In genomic region chr22:20957118-20957690, GRCh38 we compare ENCODE assay signal across 1 cellular context.
TF ChIP-seq lines count a peak whose summit lies in the region.

No MANE protein-coding gene starts in this region.

TF ChIP-seq in HepG2, 621 proteins besides CTCF, POLR2A, EP300 and RAD21 (continued from another document and continues in another):
- TF ChIP-seq ZBTB33 (CRISPR knock-in tag; IDR thresholded peaks at IDR 0.05) (no peak), PLRG1 (conservative IDR thresholded peaks at IDR 0.05) (no peak), RFXANK (CRISPR knock-in tag; IDR thresholded peaks at IDR 0.05) (no peak), TARDBP (CRISPR knock-in tag; IDR thresholded peaks at IDR 0.05) (peak; percentile 59), JUND (CRISPR knock-in tag; IDR thresholded peaks at IDR 0.05) (no peak), CBX1 (IDR thresholded peaks at IDR 0.05; ENCODE audit: low read depth) (no peak), ZNF446 (CRISPR knock-in tag; IDR thresholded peaks at IDR 0.05) (0 out of 2 replicates have a peak, but pooled peaks have one; percentile 65), ZNF746 (CRISPR knock-in tag; IDR thresholded peaks at IDR 0.05) (no peak), SMARCC2 (IDR thresholded peaks at IDR 0.05) (no peak), GLI4 (CRISPR knock-in tag; IDR thresholded peaks at IDR 0.05; ENCODE audit: borderline replicate concordance) (no peak), MAFK (conservative IDR thresholded peaks at IDR 0.05 in 1 of 2, IDR thresholded peaks at IDR 0.05 in 1 of 2; ENCODE audit: low read length in 2 of 2) (no peak), GZF1 (CRISPR knock-in tag; IDR thresholded peaks at IDR 0.05) (no peak), ZBTB8A (CRISPR knock-in tag; IDR thresholded peaks at IDR 0.05; ENCODE audit: borderline replicate concordance, low read depth) (no peak), THYN1 (CRISPR knock-in tag; IDR thresholded peaks at IDR 0.05; ENCODE audit: borderline replicate concordance, low read depth) (no peak), FOXO1 (CRISPR knock-in tag; IDR thresholded peaks at IDR 0.05) (no peak; the same call in 1 of the 2 replicates), KLF13 (CRISPR knock-in tag; IDR thresholded peaks at IDR 0.05) (no peak), GTF3A (CRISPR knock-in tag; conservative IDR thresholded peaks at IDR 0.05) (no peak), HDAC6 (IDR thresholded peaks at IDR 0.05; ENCODE audit: low read depth, low read length) (no peak), ZNF580 (CRISPR knock-in tag; IDR thresholded peaks at IDR 0.05; ENCODE audit: borderline replicate concordance, low read depth) (no peak; the same call in 1 of the 2 replicates), ZNF367 (CRISPR knock-in tag; IDR thresholded peaks at IDR 0.05; ENCODE audit: borderline replicate concordance) (no peak), NCOA1 (CRISPR knock-in tag; IDR thresholded peaks at IDR 0.05) (peak; percentile 65; the same call in 1 of the 2 replicates), ZNF547 (CRISPR knock-in tag; IDR thresholded peaks at IDR 0.05) (peak; percentile 54; the same call in 1 of the 2 replicates), PHF20 (CRISPR knock-in tag; IDR thresholded peaks at IDR 0.05) (peak; percentile 3; the same call in 1 of the 2 replicates), ZNF3 (CRISPR knock-in tag; IDR thresholded peaks at IDR 0.05) (no peak), MIER2 (CRISPR knock-in tag; IDR thresholded peaks at IDR 0.05) (no peak), ZNF180 (CRISPR knock-in tag; IDR thresholded peaks at IDR 0.05; ENCODE audit: borderline replicate concordance, low read depth) (0 out of 2 replicates have a peak, but pooled peaks have one; percentile 19), PCBP1 (IDR thresholded peaks at IDR 0.05; ENCODE audit: borderline replicate concordance, low read depth, low read length) (no peak), FUBP1 (CRISPR knock-in tag; IDR thresholded peaks at IDR 0.05; ENCODE audit: borderline replicate concordance) (no peak), CERS6 (CRISPR knock-in tag; IDR thresholded peaks at IDR 0.05) (no peak), ZNF225 (CRISPR knock-in tag; IDR thresholded peaks at IDR 0.05) (peak; percentile 57; the same call in 1 of the 2 replicates), PITX1 (CRISPR knock-in tag; IDR thresholded peaks at IDR 0.05) (no peak; the same call in 1 of the 2 replicates), MAX (IDR thresholded peaks at IDR 0.05) (0 out of 2 replicates have a peak, but pooled peaks have one; percentile 37), TOPORS (CRISPR knock-in tag; IDR thresholded peaks at IDR 0.05) (no peak), ZNF724P (CRISPR knock-in tag; IDR thresholded peaks at IDR 0.05; ENCODE audit: borderline replicate concordance) (peak; percentile 80; the same call in 1 of the 2 replicates), SIN3A (IDR thresholded peaks at IDR 0.05; ENCODE audit: borderline replicate concordance, low read depth, low read length) (no peak), FOXK2 (IDR thresholded peaks at IDR 0.05) (no peak), ISL2 (CRISPR knock-in tag; IDR thresholded peaks at IDR 0.05) (0 out of 2 replicates have a peak, but pooled peaks have one; percentile 36), GABPB1 (CRISPR knock-in tag; IDR thresholded peaks at IDR 0.05) (no peak; the same call in 1 of the 2 replicates), JUN (CRISPR knock-in tag; IDR thresholded peaks at IDR 0.05) (no peak), ZNF562 (CRISPR knock-in tag; IDR thresholded peaks at IDR 0.05; ENCODE audit: borderline replicate concordance) (no peak), ZNF280B (CRISPR knock-in tag; IDR thresholded peaks at IDR 0.05; ENCODE audit: borderline replicate concordance) (no peak), NR2F6 (IDR thresholded peaks at IDR 0.05) (peak; percentile 38; the same call in 1 of the 2 replicates), NR2F6 (CRISPR knock-in tag; IDR thresholded peaks at IDR 0.05) (no peak), RXRA (CRISPR knock-in tag; IDR thresholded peaks at IDR 0.05) (peak; percentile 50; the same call in 1 of the 2 replicates), ZNF296 (CRISPR knock-in tag; conservative IDR thresholded peaks at IDR 0.05) (no peak; the same call in 1 of the 2 replicates), KLF16 (CRISPR knock-in tag; IDR thresholded peaks at IDR 0.05) (no peak), TCF12 (IDR thresholded peaks at IDR 0.05) (no peak), TCF12 (CRISPR knock-in tag; IDR thresholded peaks at IDR 0.05) (no peak), IKZF1 (IDR thresholded peaks at IDR 0.05) (no peak), HOXD1 (CRISPR knock-in tag; IDR thresholded peaks at IDR 0.05) (peak; percentile 25; the same call in 1 of the 2 replicates), MXD4 (CRISPR knock-in tag; IDR thresholded peaks at IDR 0.05) (no peak), ATF2 (CRISPR knock-in tag; IDR thresholded peaks at IDR 0.05) (no peak; the same call in 1 of the 2 replicates), ERF (CRISPR knock-in tag; IDR thresholded peaks at IDR 0.05) (no peak), ZMAT3 (CRISPR knock-in tag; conservative IDR thresholded peaks at IDR 0.05) (0 out of 2 replicates have a peak, but pooled peaks have one; percentile 23), ZNF800 (CRISPR knock-in tag; IDR thresholded peaks at IDR 0.05) (peak; percentile 41; the same call in 1 of the 2 replicates), ZNF773 (CRISPR knock-in tag; IDR thresholded peaks at IDR 0.05; ENCODE audit: borderline replicate concordance) (no peak), ZBTB10 (CRISPR knock-in tag; IDR thresholded peaks at IDR 0.05; ENCODE audit: borderline replicate concordance) (no peak; the same call in 1 of the 2 replicates), GATAD2A (CRISPR knock-in tag; IDR thresholded peaks at IDR 0.05) (no peak), ZNF7 (CRISPR knock-in tag; IDR thresholded peaks at IDR 0.05) (no peak), ZNF878 (CRISPR knock-in tag; IDR thresholded peaks at IDR 0.05) (no peak), ATF5 (CRISPR knock-in tag; IDR thresholded peaks at IDR 0.05; ENCODE audit: low read depth) (0 out of 2 replicates have a peak, but pooled peaks have one; percentile 72), GATAD1 (CRISPR knock-in tag; IDR thresholded peaks at IDR 0.05) (no peak), ZMYM2 (CRISPR knock-in tag; IDR thresholded peaks at IDR 0.05) (no peak), GTF2F1 (IDR thresholded peaks at IDR 0.05; ENCODE audit: low read length) (no peak), HCFC1 (IDR thresholded peaks at IDR 0.05; ENCODE audit: low read depth, low read length) (no peak), KAT8 (CRISPR knock-in tag; IDR thresholded peaks at IDR 0.05) (no peak), ZNF605 (CRISPR knock-in tag; IDR thresholded peaks at IDR 0.05) (peak; percentile 50; the same call in 1 of the 2 replicates), NR1H2 (CRISPR knock-in tag; IDR thresholded peaks at IDR 0.05; ENCODE audit: borderline replicate concordance, low read depth) (no peak)
